8 cellular contexts compared by ENCODE assay signal in the genomic region with DNA sequence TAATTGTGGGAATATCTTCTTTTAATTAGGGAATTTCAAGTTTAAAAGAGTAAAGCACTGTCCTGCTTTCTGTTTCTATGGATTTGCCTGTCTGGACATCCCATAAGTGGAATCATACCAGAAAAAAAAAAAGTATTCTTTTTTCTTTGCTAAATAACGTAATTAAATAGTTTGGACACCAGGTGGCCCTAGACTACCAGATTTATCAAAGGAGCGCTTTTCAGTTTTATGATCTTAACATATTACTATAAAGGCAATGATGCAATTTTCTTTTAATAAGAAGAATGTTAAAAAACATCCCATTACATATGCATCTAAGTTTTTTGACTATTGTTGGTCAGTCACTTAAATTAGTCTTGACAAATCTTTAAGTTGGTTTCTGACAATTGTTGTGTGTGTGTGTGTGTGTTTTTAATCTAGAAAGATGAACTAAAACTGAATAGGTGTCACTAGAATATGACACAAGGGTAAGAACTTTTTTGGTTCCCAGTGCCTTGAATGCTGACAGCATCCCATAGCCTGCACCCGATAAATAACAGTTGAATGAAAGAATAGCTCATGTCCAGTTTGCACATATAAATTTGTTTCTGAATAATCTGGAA. TPM values are rescaled to one million over a fixed set of nuclear protein-coding genes. Genes with fewer than 3 reads are reported as not detected.
DNase-seq lines count a peak whose midpoint lies in the region; ATAC-seq and TF ChIP-seq lines count a peak whose summit lies in the region.

No MANE protein-coding gene starts in this region.

- ATAC-seq in lower lobe of right lung, result peak in 1 of 2 donors; percentile 27
- ATAC-seq in GM18517 (IDR thresholded peaks at IDR 0.05; ENCODE audit: unreplicated experiment), result no peak

- H3K36me3 ChIP-seq in cardiac muscle cell (no peaks in the 10 kb centered on the region), brain microvascular endothelial cell (replicated peaks) (no peaks in the 10 kb centered on the region), lower lobe of right lung (no peaks in the 10 kb centered on the region)

- peak; percentile 41 for TF ChIP-seq CTCF in cardiac muscle cell (IDR thresholded peaks at IDR 0.05; ENCODE audit: low read depth, low read length)
- TF ChIP-seq CTCF in brain microvascular endothelial cell (IDR thresholded peaks at IDR 0.05; ENCODE audit: low read depth, low read length, missing control alignments), result peak; percentile 18
- TF ChIP-seq CTCF in lower lobe of right lung (IDR thresholded peaks at IDR 0.05), result peak; percentile 48

- H3K9me3 ChIP-seq in cardiac muscle cell (ENCODE audit: low read depth) (no peaks in the 10 kb centered on the region), lower lobe of right lung (no peaks in the 10 kb centered on the region)

- H3K4me3 ChIP-seq in cardiac muscle cell (no peak overlapping the region), brain microvascular endothelial cell (ENCODE audit: low read depth, low read length) (no peak overlapping the region), lower lobe of right lung (no peak overlapping the region)

- H3K4me1 ChIP-seq in cardiac muscle cell (ENCODE audit: low read depth) (no peaks in the 10 kb centered on the region), lower lobe of right lung (no peaks in the 10 kb centered on the region)

- in situ Hi-C loops in brain microvascular endothelial cell (cut with HindIII; ENCODE audit: low pct_ligation_motif_present, low sequenced_read_pairs), result loop anchor here (25.0 kb wide), 1 partner anchor 231 kb away; no protein-coding TSS in a partner anchor

- DNase-seq in cardiac muscle cell (ENCODE audit: low read depth in 1 of 2, low spot score in 1 of 2) (peak; percentile 58 to 71), cardiac septum (ENCODE audit: low spot score) (no peak), NCI-H226 (peak; percentile 6), brain microvascular endothelial cell (no peak), lower lobe of right lung (no peak), mucosa of gallbladder (ENCODE audit: low spot score) (no peak)
- no peak for DNase-seq in activated CD4-positive, alpha-beta T cell treated with anti-CD3 and anti-CD28 coated beads for 48 hours

- H3K27ac ChIP-seq in cardiac muscle cell (no peak overlapping the region), brain microvascular endothelial cell (no peak overlapping the region), lower lobe of right lung (no peak overlapping the region)

- H3K27me3 ChIP-seq in cardiac muscle cell (no peaks in the 10 kb centered on the region), brain microvascular endothelial cell (replicated peaks) (no peaks in the 10 kb centered on the region), lower lobe of right lung (ENCODE audit: low read depth) (no peaks in the 10 kb centered on the region)

- intact Hi-C loops in cardiac septum (cut with DNase I), result loop anchor here (1.0 to 5.0 kb wide), 4 partner anchors 57 to 511 kb away; a partner anchor contains a TSS
- intact Hi-C loops in lower lobe of right lung (cut with DNase I), result loop anchor here (10.0 kb wide), 2 partner anchors 223 to 383 kb away; no protein-coding TSS in a partner anchor

RNA-seq across cellular contexts. Expression of a gene that starts 49.5 kb away (rescaled TPM):
- total RNA-seq in cardiac muscle cell (14.7 and 31.1 TPM in 2 replicates), cardiac septum (24.2 TPM), lower lobe of right lung (20.8 TPM), mucosa of gallbladder (21.8 TPM)
- 33.6 and 36.2 TPM in 2 replicates for polyA plus RNA-seq in cardiac muscle cell

RNA-seq across cellular contexts. Expression of a gene that starts 49.7 kb away (rescaled TPM):
- total RNA-seq in cardiac muscle cell (41.5 and 42.1 TPM in 2 replicates), cardiac septum (34.1 TPM), lower lobe of right lung (51.7 TPM), mucosa of gallbladder (46.5 TPM)
- 27.7 and 39.6 TPM in 2 replicates for polyA plus RNA-seq in cardiac muscle cell

RNA-seq across cellular contexts. Expression of a gene that starts 57.3 kb away (rescaled TPM):
- total RNA-seq in cardiac muscle cell (1.9 and 3.5 TPM in 2 replicates), cardiac septum (67.1 TPM), lower lobe of right lung (67.8 TPM), mucosa of gallbladder (2.7 TPM)
- polyA plus RNA-seq in cardiac muscle cell, result 3.0 and 5.8 TPM in 2 replicates

Comparison
In these comparisons a context has a peak if more than half of its experiments do, and no peak if none do; other contexts are left out.
1. DNase-seq: peak in cardiac muscle cell (2 of 2) and NCI-H226 (single experiment); none in cardiac septum (single experiment), brain microvascular endothelial cell (single experiment), lower lobe of right lung (single experiment), mucosa of gallbladder (single experiment) and activated CD4-positive, alpha-beta T cell treated with anti-CD3 and anti-CD28 coated beads for 48 hours (single experiment).
2. RNA of a gene that starts 57.3 kb away (total RNA-seq): 67.8 TPM in lower lobe of right lung (single experiment) and 67.1 TPM in cardiac septum (single experiment); 1.9 to 3.5 TPM in cardiac muscle cell and 2.7 TPM in mucosa of gallbladder (single experiment); every median in the first group is over 10 times any median in the second.
3. Peak in every context shown above with its lines, with median percentiles within 50 percentile points of each other: CTCF ChIP-seq.